Comparison of ENCODE assay signal across 16 cellular contexts in the genomic region with DNA sequence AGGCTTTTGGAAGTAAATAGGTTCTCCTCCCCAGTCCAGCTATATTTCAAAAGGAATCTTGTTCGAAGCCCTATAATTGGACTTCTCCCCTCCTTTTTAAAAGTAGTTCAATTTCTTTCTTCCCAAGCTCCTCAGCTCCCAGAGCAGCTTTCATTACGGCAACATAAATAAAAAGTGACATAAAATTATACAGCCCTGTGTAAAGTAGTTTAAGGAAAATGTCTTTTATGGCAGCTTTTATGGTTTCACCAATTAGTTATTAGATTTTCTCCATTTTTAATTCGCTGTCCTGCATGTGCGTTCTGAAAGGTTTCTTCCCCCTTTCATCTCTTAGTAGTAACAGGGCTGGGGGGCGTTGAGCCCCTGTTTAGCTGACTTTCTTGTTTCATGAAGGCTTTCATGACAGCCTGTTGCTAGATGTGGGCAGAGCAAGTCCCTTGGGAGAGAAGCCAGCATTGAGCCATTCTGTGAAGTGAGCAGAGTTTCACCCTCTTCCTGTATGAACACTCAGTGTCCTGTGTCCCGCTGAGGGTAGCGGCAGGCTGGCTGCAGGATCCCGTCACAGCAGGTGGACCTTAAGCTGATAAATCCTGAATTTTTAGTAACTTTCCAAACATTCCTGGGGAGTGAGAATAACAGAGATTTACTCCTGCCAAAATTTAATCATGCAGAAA.
DNase-seq lines count a peak whose midpoint lies in the region; ATAC-seq and TF ChIP-seq lines count a peak whose summit lies in the region.
"Had no signal": no experiment of that assay in that cellular context is flagged by ENCODE, and none has a peak within 500 bp of the region (broad histone marks: within the 10 kb centered on the region; RNA-seq: fewer than 3 reads in every experiment).

No MANE protein-coding gene starts in this region.

- DNase-seq in AG09309 (ENCODE audit: low read depth): no peak
- peak; percentile 95 for DNase-seq in NB4 (ENCODE audit: low read depth)
- DNase-seq in epithelial cell of prostate (ENCODE audit: low read depth, low spot score): no peak
- peak; percentile 65 for DNase-seq in osteoblast (ENCODE audit: insufficient read length, low spot score, missing footprints)
- no peak for DNase-seq in DMS79 treated with DMSO at 0.1 percent for 48 hours (lab: John Stamatoyannopoulos, UW)
- no peak for DNase-seq in MV-4-11 (lab: John Stamatoyannopoulos, UW)
- DNase-seq in testis: no peak
- DNase-seq: AML-193, dermis blood vessel endothelial cell, islet precursor cell, NCI-H1092, NCI-H446 treated with DMSO at 0.1 percent for 48 hours, upper lobe of left lung had no signal

- intact Hi-C loops in testis (cut with DNase I; ENCODE audit: low total_unique reads): no loop called here

- H3K36me3 ChIP-seq in osteoblast (ENCODE audit: insufficient read depth, low read length): no peaks in the 10 kb centered on the region
- no peaks in the 10 kb centered on the region for H3K36me3 ChIP-seq in testis (ENCODE audit: low read depth, missing control alignments)
- H3K36me3 ChIP-seq: upper lobe of left lung had no signal

- no peak for ATAC-seq in GM21390 (IDR thresholded peaks at IDR 0.05; ENCODE audit: unreplicated experiment)
- ATAC-seq: activated naive CD4-positive, alpha-beta T cell treated with anti-CD3 and anti-CD28 coated beads, Interleukin-2, amount 50 U/mL, for 72 hours; Right ventricle myocardium inferior had no signal

- no peak for TF ChIP-seq POLR2A in NB4 (IDR thresholded peaks at IDR 0.05; ENCODE audit: extremely low read depth, insufficient read length)
- TF ChIP-seq POLR2A in testis (IDR thresholded peaks at IDR 0.05): no peak

- H3K4me3 ChIP-seq in AG09309 (ENCODE audit: control insufficient read depth, low read depth, low read length) (peak overlapping the region; percentile 3; the same call in 1 of the 2 replicates), NB4 (ENCODE audit: low read depth, low read length) (peak overlapping the region; percentile 74), osteoblast (ENCODE audit: insufficient read depth, low read length) (peak overlapping the region; percentile 39), testis (no peak overlapping the region)
- H3K4me3 ChIP-seq: upper lobe of left lung had no signal

- H2AFZ ChIP-seq in osteoblast (ENCODE audit: low read length): no peak overlapping the region

- peak overlapping the region; percentile 68 for H3K4me2 ChIP-seq in osteoblast (ENCODE audit: insufficient read depth, low read length)

- no peaks in the 10 kb centered on the region for H3K9me3 ChIP-seq in osteoblast (ENCODE audit: low read depth, low read length)
- no peaks in the 10 kb centered on the region for H3K9me3 ChIP-seq in testis
- H3K9me3 ChIP-seq: upper lobe of left lung had no signal

- no peaks in the 10 kb centered on the region for H4K20me1 ChIP-seq in osteoblast (ENCODE audit: insufficient read depth, low read length)

- peaks cover 16% of the 10 kb centered on the region for H3K4me1 ChIP-seq in osteoblast (ENCODE audit: insufficient read depth, low read length)
- H3K4me1 ChIP-seq in testis: no peaks in the 10 kb centered on the region
- H3K4me1 ChIP-seq: upper lobe of left lung had no signal

- peaks cover 15% of the 10 kb centered on the region for H3K27me3 ChIP-seq in osteoblast (ENCODE audit: insufficient read depth, low read length)
- no peaks in the 10 kb centered on the region for H3K27me3 ChIP-seq in testis
- H3K27me3 ChIP-seq: upper lobe of left lung had no signal

- 70 to 72% methylated on average over 8 of the region's 8 CpGs for WGBS in testis, 2 donors

- no peak for TF ChIP-seq CTCF in AG09309 (IDR thresholded peaks at IDR 0.05; ENCODE audit: control insufficient read depth, insufficient read depth, low read depth, low read length, missing control alignments)
- TF ChIP-seq CTCF in NB4 (IDR thresholded peaks at IDR 0.05; ENCODE audit: low read depth, low read length): no peak
- TF ChIP-seq CTCF in osteoblast (IDR thresholded peaks at IDR 0.05; ENCODE audit: extremely low read depth, low read depth, low read length): no peak
- TF ChIP-seq CTCF in testis (IDR thresholded peaks at IDR 0.05): no peak

- peak overlapping the region; percentile 42 for H3K27ac ChIP-seq in epithelial cell of prostate
- H3K27ac ChIP-seq in osteoblast (ENCODE audit: low read depth, low read length): no peak overlapping the region
- no peak overlapping the region for H3K27ac ChIP-seq in testis
- H3K27ac ChIP-seq: upper lobe of left lung had no signal

- H3K79me2 ChIP-seq in osteoblast (ENCODE audit: insufficient read depth, low read length): no peaks in the 10 kb centered on the region

Comparison
In these comparisons a context has a peak if more than half of its experiments do, and no peak if none do; other contexts are left out.
1. DNase-seq: peak in NB4 (single experiment) and osteoblast (single experiment); none in AG09309 (single experiment), epithelial cell of prostate (single experiment), DMS79 treated with DMSO at 0.1 percent for 48 hours (single experiment), MV-4-11 (single experiment) and testis (single experiment).
2. H3K4me3 ChIP-seq: peak in AG09309 (single experiment), NB4 (single experiment) and osteoblast (single experiment); none in testis (0 of 2).